ENCODE assay signal across 2 cellular contexts in the genomic region with DNA sequence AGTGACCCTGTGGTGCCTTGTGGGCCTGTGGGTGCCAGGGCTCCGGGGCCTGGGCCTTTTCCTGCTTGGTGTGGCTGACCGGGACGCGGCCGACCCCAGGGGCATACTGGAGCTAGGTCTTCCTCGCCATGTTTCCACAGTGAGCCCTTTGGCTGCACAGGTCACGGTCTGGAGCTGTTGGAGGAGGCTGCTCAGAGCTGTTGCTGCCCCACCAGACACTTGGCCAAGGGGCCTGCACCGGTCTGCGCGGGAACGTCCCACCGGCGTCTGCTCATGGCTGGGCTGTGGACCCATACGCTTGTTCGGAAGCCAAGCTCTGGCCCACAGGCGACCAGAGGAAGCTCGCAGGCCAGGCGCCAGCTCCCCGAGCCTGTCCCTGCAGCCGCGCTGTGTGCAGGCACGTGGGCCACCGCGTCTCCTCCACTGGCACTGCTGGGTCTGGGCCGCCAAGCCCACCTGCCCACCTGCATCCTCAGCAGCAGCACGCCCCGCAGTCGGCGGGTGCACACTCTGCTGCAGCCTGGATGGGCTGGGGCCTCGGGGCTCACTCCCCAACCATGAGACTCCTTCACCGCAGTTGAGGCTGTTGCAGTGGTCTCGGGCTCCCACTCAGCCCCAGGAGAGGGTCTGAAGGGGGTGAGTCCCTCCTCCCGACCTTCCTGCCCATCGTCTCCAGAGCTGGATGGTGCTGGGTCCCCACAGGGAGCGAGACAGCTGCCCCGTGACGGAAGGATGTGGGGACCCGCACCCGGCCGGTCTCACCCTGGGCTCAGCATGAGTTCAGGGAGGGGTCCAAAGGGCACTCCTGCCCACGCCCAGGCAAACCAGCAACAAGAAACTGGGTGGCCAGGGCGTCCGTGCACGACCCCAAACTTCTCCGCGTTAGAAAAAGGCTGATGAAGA.
A peak's percentile ranks its signal among the peaks of the same experiment; 100 is the strongest.
TF ChIP-seq lines count a peak whose summit lies in the region.

No MANE protein-coding gene starts in this region.

TF ChIP-seq in PFSK-1, 5 proteins besides CTCF, POLR2A, EP300 and RAD21:
- TF ChIP-seq FOXP2 (optimal IDR thresholded peaks at IDR 0.05; ENCODE audit: borderline replicate concordance, extremely low read depth, extremely low read length, insufficient read depth) = peak; percentile 45
- TF ChIP-seq POLR2AphosphoS5 (IDR thresholded peaks at IDR 0.05; ENCODE audit: low read depth, low read length) = no peak
- no peak for TF ChIP-seq TAF1 (IDR thresholded peaks at IDR 0.05; ENCODE audit: borderline replicate concordance, insufficient read depth, low read length)

TF ChIP-seq in endothelial cell of umbilical vein, 7 proteins besides CTCF, POLR2A, EP300 and RAD21:
- TF ChIP-seq JUN (IDR thresholded peaks at IDR 0.05; ENCODE audit: borderline replicate concordance, insufficient read depth, insufficient read length, low read depth) (no peak), GATA2 (IDR thresholded peaks at IDR 0.05; ENCODE audit: insufficient read depth, insufficient read length, low read depth, low read length) (no peak), FOS (IDR thresholded peaks at IDR 0.05; ENCODE audit: borderline replicate concordance, insufficient read depth, low read length) (no peak), MYC (IDR thresholded peaks at IDR 0.05; ENCODE audit: low read depth, low read length) (no peak), EZH2 (IDR thresholded peaks at IDR 0.05; ENCODE audit: borderline replicate concordance, low read depth, low read length, severe bottlenecking) (no peak), POLR2AphosphoS5 (IDR thresholded peaks at IDR 0.05; ENCODE audit: insufficient read depth, low read depth, low read length) (no peak)
- TF ChIP-seq, protein P1, sequence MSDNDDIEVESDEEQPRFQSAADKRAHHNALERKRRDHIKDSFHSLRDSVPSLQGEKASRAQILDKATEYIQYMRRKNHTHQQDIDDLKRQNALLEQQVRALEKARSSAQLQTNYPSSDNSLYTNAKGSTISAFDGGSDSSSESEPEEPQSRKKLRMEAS (IDR thresholded peaks at IDR 0.05; ENCODE audit: insufficient read depth, insufficient read length) = no peak
